29 cellular contexts compared by ENCODE assay signal in genomic region chr20:55937283-55937682, GRCh38.
"Had no signal": no experiment of that assay in that cellular context is flagged by ENCODE, and none has a peak within 500 bp of the region (broad histone marks: within the 10 kb centered on the region; RNA-seq: fewer than 3 reads in every experiment).

No MANE protein-coding gene starts in this region.

- H3K4me1 Mint-ChIP-seq: endodermal cell had no signal

- H3K27ac ChIP-seq: colonic mucosa, coronary artery, epithelial cell of prostate, esophagus muscularis mucosa, esophagus squamous epithelium, foreskin keratinocyte, gastrocnemius medialis, gastroesophageal sphincter, heart left ventricle, heart right ventricle had no signal

- FAIRE-seq: colon, endometrium, endothelial cell of umbilical vein, frontal cortex had no signal

- H3K27me3 ChIP-seq: colonic mucosa, dorsolateral prefrontal cortex, esophagus muscularis mucosa, esophagus squamous epithelium, foreskin keratinocyte, gastrocnemius medialis, gastroesophageal sphincter, heart left ventricle, heart right ventricle had no signal

- H3K4me3 Mint-ChIP-seq: dendritic cell treated with granulocyte-macrophage colony-stimulating factor and Interleukin-4, amounts not matched to agents 40 ng/mL and 50 ng/mL, for 4 days; effector memory CD8-positive, alpha-beta T cell; endodermal cell had no signal

- H3K36me3 ChIP-seq: colonic mucosa, esophagus muscularis mucosa, esophagus squamous epithelium, gastrocnemius medialis, gastroesophageal sphincter, heart left ventricle, heart right ventricle had no signal

- ATAC-seq: effector memory CD8-positive, alpha-beta T cell; esophagus mucosa; foreskin keratinocyte; gastrocnemius medialis; gastroesophageal sphincter; heart left ventricle; heart right ventricle had no signal

- DNase-seq: colonic mucosa; cortex of kidney; dermis blood vessel endothelial cell; dorsolateral prefrontal cortex; effector CD4-positive, alpha-beta T cell; effector CD8-positive, alpha-beta T cell; effector memory CD4-positive, alpha-beta T cell; effector memory CD8-positive, alpha-beta T cell; endodermal cell; erythroblast; esophagus squamous epithelium; foreskin fibroblast; foreskin keratinocyte; foreskin melanocyte; gastrocnemius medialis; glutamatergic neuron; head of caudate nucleus; heart left ventricle; heart right ventricle had no signal

- H3K4me1 ChIP-seq: colonic mucosa, esophagus squamous epithelium, foreskin keratinocyte, gastrocnemius medialis, gastroesophageal sphincter, heart left ventricle, heart right ventricle had no signal

- H3K9me3 ChIP-seq: colonic mucosa, esophagus squamous epithelium, gastrocnemius medialis, gastroesophageal sphincter had no signal

- H3K27ac Mint-ChIP-seq: dendritic cell treated with granulocyte-macrophage colony-stimulating factor and Interleukin-4, amounts not matched to agents 40 ng/mL and 50 ng/mL, for 4 days; effector memory CD8-positive, alpha-beta T cell; endodermal cell had no signal

- H3K4me3 ChIP-seq: colonic mucosa, coronary artery, dorsolateral prefrontal cortex, esophagus muscularis mucosa, esophagus squamous epithelium, gastrocnemius medialis, gastroesophageal sphincter, heart left ventricle, heart right ventricle had no signal

- H3K27me3 Mint-ChIP-seq: dendritic cell treated with granulocyte-macrophage colony-stimulating factor and Interleukin-4, amounts not matched to agents 40 ng/mL and 50 ng/mL, for 4 days; effector memory CD8-positive, alpha-beta T cell had no signal
